In the genomic region with DNA sequence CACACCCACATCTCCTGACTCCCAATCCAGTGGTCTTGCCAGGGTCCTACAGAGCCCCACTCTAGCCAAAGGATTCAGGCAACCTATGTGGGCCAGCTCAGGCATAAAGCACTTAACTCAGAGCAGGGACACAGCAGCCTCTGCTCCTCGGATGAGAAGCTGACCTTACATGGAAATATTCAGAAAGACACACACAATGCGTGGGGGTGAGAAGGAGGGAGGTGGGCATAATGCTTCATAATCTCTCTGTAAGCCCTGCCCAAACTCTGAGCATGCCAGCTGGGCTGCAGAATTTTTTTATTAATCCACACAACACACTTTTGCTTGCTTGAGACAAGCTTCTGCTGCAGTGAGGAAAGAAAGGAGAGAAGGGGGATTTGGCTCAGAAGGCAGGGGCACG, we compare ENCODE assay signal across 27 cellular contexts. TPM values are rescaled to one million over a fixed set of nuclear protein-coding genes. Genes with fewer than 3 reads are reported as not detected.
"Had no signal": no experiment of that assay in that cellular context is flagged by ENCODE, and none has a peak within 500 bp of the region (broad histone marks: within the 10 kb centered on the region; RNA-seq: fewer than 3 reads in every experiment).

No MANE protein-coding gene starts in this region.

- FAIRE-seq: endometrium, frontal cortex, TTC549, urothelium cell line had no signal

- DNase-seq: activated CD4-positive, alpha-beta T cell treated with anti-CD3 and anti-CD28 coated beads for 4 hours; activated CD4-positive, alpha-beta T cell treated with anti-CD3 and anti-CD28 coated beads, Interleukin-2, amount 50 U/mL, for 4 hours; activated naive CD4-positive, alpha-beta T cell; activated T-cell treated with anti-CD3 and anti-CD28 coated beads for 4 hours; activated T-cell treated with anti-CD3 and anti-CD28 coated beads, Interleukin-2, amount 50 U/mL, for 72 hours; anterior cingulate cortex; colonic mucosa; effector CD8-positive, alpha-beta T cell; islet precursor cell; mucosa of descending colon; ovary; psoas muscle; stimulated activated naive CD4-positive, alpha-beta T cell treated with Interleukin-2 at 50 U/mL for 16 hours; T-helper 9 cell; trophoblast cell had no signal

- H3K27me3 ChIP-seq: colonic mucosa, hepatocyte, ovary, right atrium auricular region had no signal

- H3K36me3 ChIP-seq: cardiac muscle cell, colonic mucosa, neutrophil, ovary, right atrium auricular region, thoracic aorta had no signal

- ATAC-seq: activated naive CD4-positive, alpha-beta T cell treated with anti-CD3 and anti-CD28 coated beads, Interleukin-2, amount 50 U/mL, for 72 hours; activated T-cell treated with anti-CD3 and anti-CD28 coated beads, Interleukin-2, amount 50 U/mL, for 72 hours; mucosa of descending colon; psoas muscle had no signal

- H3K4me3 ChIP-seq: cardiac muscle cell, colonic mucosa, hepatocyte, mucosa of descending colon, ovary, psoas muscle, right atrium auricular region, thoracic aorta had no signal

- H3K4me1 ChIP-seq: colonic mucosa had no signal

- H3K9me3 ChIP-seq: colonic mucosa, mucosa of descending colon, neutrophil, ovary, psoas muscle, right atrium auricular region, thoracic aorta had no signal

- H3K27ac ChIP-seq: cardiac muscle cell, colonic mucosa, epithelial cell of prostate, hepatocyte, neutrophil, ovary, psoas muscle, thoracic aorta, VCaP had no signal

RNA-seq across cellular contexts. Expression of a gene that starts 21.6 kb away (rescaled TPM):
- total RNA-seq: activated naive CD4-positive, alpha-beta T cell treated with anti-CD3 and anti-CD28 coated beads, Interleukin-2, amount 50 U/mL, for 72 hours; activated T-cell treated with anti-CD3 and anti-CD28 coated beads, Interleukin-2, amount 50 U/mL, for 72 hours had no signal
